ENCODE assay signal across 1 cellular context in the genomic region with DNA sequence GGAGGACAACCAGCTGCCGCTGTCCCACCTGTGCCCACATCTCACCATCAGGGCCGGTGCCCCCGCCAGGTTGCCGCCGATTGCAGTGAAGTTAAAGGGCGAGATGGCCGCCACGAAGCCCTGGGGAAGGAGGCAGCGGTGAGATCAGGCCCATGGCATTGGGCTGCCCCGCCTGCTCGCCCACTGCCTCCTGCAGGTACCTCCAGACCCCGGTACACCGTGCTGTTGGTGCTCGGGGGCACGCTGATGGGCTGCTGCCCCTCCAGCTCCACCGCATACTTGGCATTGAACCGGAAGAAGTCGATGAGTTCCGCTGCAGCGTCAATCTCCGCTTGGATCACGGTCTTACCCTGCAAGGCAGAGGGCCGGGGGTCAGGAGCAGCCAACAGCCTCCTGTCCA.
TF ChIP-seq lines count a peak whose summit lies in the region.

No MANE protein-coding gene starts in this region.

TF ChIP-seq in HepG2, 621 proteins besides CTCF, POLR2A, EP300 and RAD21:
- no peak for TF ChIP-seq REPIN1 (CRISPR knock-in tag; IDR thresholded peaks at IDR 0.05; ENCODE audit: borderline replicate concordance, low read depth)
- 0 out of 2 replicates have a peak, but pooled peaks have one; percentile 40 for TF ChIP-seq RBFOX2 (IDR thresholded peaks at IDR 0.05; ENCODE audit: low read depth, low read length)
- peak; percentile 81 for TF ChIP-seq AGO2 (optimal IDR thresholded peaks at IDR 0.05; ENCODE audit: low read depth, low read length)
